1 cellular context compared by ENCODE assay signal in the genomic region with DNA sequence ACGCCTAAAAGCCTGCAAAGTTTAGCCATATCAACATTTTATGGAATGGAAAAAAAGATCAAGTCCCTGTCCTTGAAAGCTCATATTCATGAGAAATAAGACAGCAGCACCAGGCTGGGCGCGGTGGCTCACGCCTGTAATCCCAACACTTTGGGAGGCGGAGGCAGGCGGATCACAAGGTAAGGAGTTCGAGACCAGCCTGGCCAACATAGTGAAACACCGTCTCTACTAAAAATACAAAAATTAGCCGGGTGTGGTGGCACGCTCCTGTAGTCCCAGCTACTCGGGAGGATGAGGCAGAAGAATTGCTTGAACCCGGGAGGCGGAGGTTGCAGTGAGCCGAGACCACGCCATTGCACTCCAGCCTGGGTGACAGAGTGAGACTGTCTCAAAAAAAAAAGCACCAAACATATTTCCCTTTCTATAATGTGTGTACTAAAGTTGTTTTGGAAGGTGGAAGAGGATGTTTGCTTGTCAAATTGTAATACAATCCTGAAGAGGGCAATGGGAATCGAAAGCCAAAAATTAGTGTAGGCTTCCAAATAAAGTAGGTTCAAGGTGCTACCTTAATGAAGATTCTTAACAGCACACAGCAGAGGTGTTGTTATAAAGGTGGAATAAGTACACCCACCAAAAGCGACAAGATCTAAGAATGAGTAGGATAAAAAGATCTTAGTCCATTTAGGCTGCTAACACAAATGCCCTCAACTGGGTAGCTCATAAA.
TF ChIP-seq lines count a peak whose summit lies in the region.

No MANE protein-coding gene starts in this region.

TF ChIP-seq in HepG2, 621 proteins besides CTCF, POLR2A, EP300 and RAD21:
- TF ChIP-seq ZNF784 (CRISPR knock-in tag; IDR thresholded peaks at IDR 0.05; ENCODE audit: borderline replicate concordance) = peak; percentile 51; the same call in 1 of the 2 replicates
- TF ChIP-seq ZNF274 (CRISPR knock-in tag; IDR thresholded peaks at IDR 0.05) = 0 out of 2 replicates have a peak, but pooled peaks have one; percentile 38
- TF ChIP-seq IKZF4 (CRISPR knock-in tag; IDR thresholded peaks at IDR 0.05; ENCODE audit: borderline replicate concordance, low read depth, not compliant biosample characterization) = peak; percentile 49
- TF ChIP-seq SMAD3 (CRISPR knock-in tag; IDR thresholded peaks at IDR 0.05) = peak; percentile 41; the same call in 1 of the 2 replicates
- 0 out of 2 replicates have a peak, but pooled peaks have one; percentile 1 for TF ChIP-seq CENPBD1 (CRISPR knock-in tag; IDR thresholded peaks at IDR 0.05; ENCODE audit: borderline replicate concordance, low read depth)
- 0 out of 2 replicates have a peak, but pooled peaks have one; percentile 32 for TF ChIP-seq NFATC3 (CRISPR knock-in tag; IDR thresholded peaks at IDR 0.05)
- TF ChIP-seq MXD3 (CRISPR knock-in tag; IDR thresholded peaks at IDR 0.05) = 0 out of 2 replicates have a peak, but pooled peaks have one; percentile 59
- TF ChIP-seq ZBTB33 (CRISPR knock-in tag; IDR thresholded peaks at IDR 0.05) = peak; percentile 90
- TF ChIP-seq ATF6 (CRISPR knock-in tag; conservative IDR thresholded peaks at IDR 0.05) = 0 out of 2 replicates have a peak, but pooled peaks have one; percentile 42
- TF ChIP-seq SMAD9 (CRISPR knock-in tag; IDR thresholded peaks at IDR 0.05) = 0 out of 2 replicates have a peak, but pooled peaks have one; percentile 74
- 0 out of 2 replicates have a peak, but pooled peaks have one; percentile 54 for TF ChIP-seq GLI4 (CRISPR knock-in tag; IDR thresholded peaks at IDR 0.05; ENCODE audit: borderline replicate concordance)
- TF ChIP-seq ZC3H4 (CRISPR knock-in tag; IDR thresholded peaks at IDR 0.05; ENCODE audit: borderline replicate concordance) = peak; percentile 69; the same call in 1 of the 2 replicates
- peak; percentile 41; the same call in 1 of the 2 replicates for TF ChIP-seq ZNF598 (CRISPR knock-in tag; IDR thresholded peaks at IDR 0.05; ENCODE audit: borderline replicate concordance)
- TF ChIP-seq ZNF225 (CRISPR knock-in tag; IDR thresholded peaks at IDR 0.05) = peak; percentile 72; the same call in 1 of the 2 replicates
- peak; percentile 74; the same call in 1 of the 2 replicates for TF ChIP-seq ZMYM3 (CRISPR knock-in tag; IDR thresholded peaks at IDR 0.05)
- 0 out of 2 replicates have a peak, but pooled peaks have one; percentile 35 for TF ChIP-seq SIX1 (CRISPR knock-in tag; IDR thresholded peaks at IDR 0.05; ENCODE audit: borderline replicate concordance)
- TF ChIP-seq MLX (CRISPR knock-in tag; IDR thresholded peaks at IDR 0.05) = 0 out of 2 replicates have a peak, but pooled peaks have one; percentile 8
- 0 out of 2 replicates have a peak, but pooled peaks have one; percentile 33 for TF ChIP-seq NPAS2 (CRISPR knock-in tag; IDR thresholded peaks at IDR 0.05; ENCODE audit: borderline replicate concordance)
- TF ChIP-seq ZNF883 (CRISPR knock-in tag; IDR thresholded peaks at IDR 0.05; ENCODE audit: not compliant biosample characterization) = peak; percentile 57
- peak; percentile 49; the same call in 1 of the 2 replicates for TF ChIP-seq ZNF460 (CRISPR knock-in tag; IDR thresholded peaks at IDR 0.05; ENCODE audit: borderline replicate concordance)
- TF ChIP-seq ZNF580 (CRISPR knock-in tag; IDR thresholded peaks at IDR 0.05; ENCODE audit: borderline replicate concordance, low read depth) = 0 out of 2 replicates have a peak, but pooled peaks have one; percentile 3
- peak; percentile 45; the same call in 1 of the 2 replicates for TF ChIP-seq ZNF510 (CRISPR knock-in tag; IDR thresholded peaks at IDR 0.05; ENCODE audit: low read depth)
- TF ChIP-seq CCDC6 (CRISPR knock-in tag; IDR thresholded peaks at IDR 0.05) = 0 out of 2 replicates have a peak, but pooled peaks have one; percentile 35
- TF ChIP-seq ZNF572 (CRISPR knock-in tag; IDR thresholded peaks at IDR 0.05) = 0 out of 2 replicates have a peak, but pooled peaks have one; percentile 32
- TF ChIP-seq ZBTB38 (CRISPR knock-in tag; IDR thresholded peaks at IDR 0.05) = peak; percentile 98
- TF ChIP-seq NFKB2 (CRISPR knock-in tag; IDR thresholded peaks at IDR 0.05; ENCODE audit: borderline replicate concordance) = peak; percentile 39; the same call in 1 of the 2 replicates
- 0 out of 2 replicates have a peak, but pooled peaks have one; percentile 0 for TF ChIP-seq MIER2 (CRISPR knock-in tag; IDR thresholded peaks at IDR 0.05)
- peak; percentile 35; the same call in 1 of the 2 replicates for TF ChIP-seq RXRA (CRISPR knock-in tag; IDR thresholded peaks at IDR 0.05)
- TF ChIP-seq KLF6 (CRISPR knock-in tag; IDR thresholded peaks at IDR 0.05) = 0 out of 2 replicates have a peak, but pooled peaks have one; percentile 11
- TF ChIP-seq, protein P1, sequence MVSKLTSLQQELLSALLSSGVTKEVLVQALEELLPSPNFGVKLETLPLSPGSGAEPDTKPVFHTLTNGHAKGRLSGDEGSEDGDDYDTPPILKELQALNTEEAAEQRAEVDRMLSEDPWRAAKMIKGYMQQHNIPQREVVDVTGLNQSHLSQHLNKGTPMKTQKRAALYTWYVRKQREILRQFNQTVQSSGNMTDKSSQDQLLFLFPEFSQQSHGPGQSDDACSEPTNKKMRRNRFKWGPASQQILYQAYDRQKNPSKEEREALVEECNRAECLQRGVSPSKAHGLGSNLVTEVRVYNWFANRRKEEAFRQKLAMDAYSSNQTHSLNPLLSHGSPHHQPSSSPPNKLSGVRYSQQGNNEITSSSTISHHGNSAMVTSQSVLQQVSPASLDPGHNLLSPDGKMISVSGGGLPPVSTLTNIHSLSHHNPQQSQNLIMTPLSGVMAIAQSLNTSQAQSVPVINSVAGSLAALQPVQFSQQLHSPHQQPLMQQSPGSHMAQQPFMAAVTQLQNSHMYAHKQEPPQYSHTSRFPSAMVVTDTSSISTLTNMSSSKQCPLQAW (CRISPR knock-in tag; IDR thresholded peaks at IDR 0.05) = peak; percentile 38; the same call in 1 of the 2 replicates
